8 cellular contexts compared by ENCODE assay signal in the genomic region with DNA sequence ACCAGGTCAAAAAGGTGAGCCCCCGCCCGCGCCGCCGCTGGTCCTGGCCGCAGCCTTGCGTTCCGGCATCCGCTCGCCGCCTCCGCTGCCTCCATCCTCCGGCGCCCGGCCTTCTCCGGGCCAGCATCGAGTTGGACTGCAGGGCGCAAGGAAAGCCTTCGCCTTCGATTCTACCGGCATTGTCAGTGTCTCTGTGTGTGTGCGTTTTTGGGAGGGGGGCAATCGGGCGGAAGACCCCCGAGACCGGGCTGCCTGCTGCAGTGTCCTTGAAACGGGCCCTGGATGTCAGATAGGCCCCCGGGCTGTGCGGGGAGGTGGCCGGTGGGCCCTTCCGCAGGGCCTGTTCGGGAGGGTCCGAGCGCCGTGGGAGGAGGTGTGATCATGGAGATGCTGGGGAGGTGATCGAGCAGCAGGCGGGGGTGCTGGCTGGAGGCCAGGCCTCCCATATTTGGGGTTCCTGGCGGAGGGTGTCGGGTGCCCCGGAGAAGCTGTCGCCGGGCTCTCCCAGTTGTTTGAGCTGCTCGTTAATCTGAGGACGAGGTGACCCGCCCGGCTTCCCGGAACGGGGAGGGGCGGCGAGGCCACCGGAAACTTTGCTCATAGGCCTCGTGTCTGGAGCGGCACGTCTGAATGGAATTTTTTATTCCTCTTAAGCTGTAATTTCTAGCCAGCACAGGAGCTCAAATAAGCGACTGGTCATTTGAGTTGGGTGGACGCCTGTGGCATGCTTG. TPM values are rescaled to one million over a fixed set of nuclear protein-coding genes. Genes with fewer than 3 reads are reported as not detected.
DNase-seq lines count a peak whose midpoint lies in the region; ATAC-seq, FAIRE-seq and TF ChIP-seq lines count a peak whose summit lies in the region.

No MANE protein-coding gene starts in this region.

- H3K4me3 Mint-ChIP-seq in activated CD8-positive, alpha-beta memory T cell treated with anti-CD3 and anti-CD28 coated beads, Interleukin-2, amount 10 ng/mL, durations not matched to agents 7 days and 5 days: peak overlapping the region; percentile 97

- no peak overlapping the region for H3K4ac ChIP-seq in H1 (replicated peaks; ENCODE audit: insufficient read length, low read depth, low read length)

- H3K9me2 ChIP-seq in DOHH2 (replicated peaks; ENCODE audit: control insufficient read depth, low read length): no peaks in the 10 kb centered on the region

- H3K27ac Mint-ChIP-seq in activated CD8-positive, alpha-beta memory T cell treated with anti-CD3 and anti-CD28 coated beads, Interleukin-2, amount 10 ng/mL, durations not matched to agents 7 days and 5 days: peak overlapping the region; percentile 93

- CTCF ChIA-PET in activated CD8-positive, alpha-beta memory T cell treated with anti-CD3 and anti-CD28 coated beads, Interleukin-2, amount 10 ng/mL, durations not matched to agents 7 days and 5 days (lab: Charles Lee): interaction anchor here (0.8 to 4.2 kb wide), 12 partner anchors 8 to 112 kb away, joined by 3 to 24 read pairs (median 4); no protein-coding TSS in a partner anchor
- CTCF ChIA-PET in H1 (lab: Charles Lee; ENCODE audit: partially characterized antibody): interaction anchor here (0.5 to 4.4 kb wide), 9 partner anchors 9 to 690 kb away, joined by 3 to 23 read pairs (median 5); no protein-coding TSS in a partner anchor

- DNase-seq in LNCaP clone FGC (ENCODE audit: low read depth) (no peak), H1 (ENCODE audit: low read depth in 1 of 2, low spot score in 2 of 2) (no peak), NAMALWA (ENCODE audit: low spot score) (no peak)
- DNase-seq in activated CD8-positive, alpha-beta memory T cell treated with anti-CD3 and anti-CD28 coated beads, Interleukin-2, amount 10 ng/mL, durations not matched to agents 7 days and 5 days: peak; percentile 86
- peak; percentile 60 for DNase-seq in stimulated activated CD8-positive, alpha-beta memory T cell treated with anti-CD3 and anti-CD28 coated beads, Interleukin-7, amount 100 ng/mL, for 24 hours (ENCODE audit: low read depth)

- no peak for TF ChIP-seq RAD21 in H1 (IDR thresholded peaks at IDR 0.05 in 1 of 2, conservative IDR thresholded peaks at IDR 0.05 in 1 of 2; ENCODE audit: low read depth in 2 of 2, low read length in 2 of 2)

- no peak for FAIRE-seq in H1 (lab: Jason Lieb, UNC)

- peaks cover 8% of the 10 kb centered on the region for H3K36me3 Mint-ChIP-seq in activated CD8-positive, alpha-beta memory T cell treated with anti-CD3 and anti-CD28 coated beads, Interleukin-2, amount 10 ng/mL, durations not matched to agents 7 days and 5 days

- no peak overlapping the region for H2BK120ac ChIP-seq in H1 (replicated peaks; ENCODE audit: low read depth, low read length)

- H3K9me3 ChIP-seq in DOHH2 (ENCODE audit: control insufficient read depth, insufficient read depth, low read length) (no peaks in the 10 kb centered on the region), H1 (ENCODE audit: insufficient read depth in 2 of 2, low read depth in 1 of 2, low read length in 1 of 2) (no peaks in the 10 kb centered on the region), mucosa of rectum (ENCODE audit: control insufficient read depth in 2 of 2, low read length in 2 of 2) (no peaks in the 10 kb centered on the region)

- H3K23me2 ChIP-seq in H1 (ENCODE audit: low read depth, low read length): peaks cover 9% of the 10 kb centered on the region

- H3K4me1 ChIP-seq in DOHH2 (ENCODE audit: control insufficient read depth, low read length) (peaks cover 30% of the 10 kb centered on the region), H1 (replicated peaks in 1 of 4; ENCODE audit: control insufficient read depth in 3 of 4, insufficient read depth in 4 of 4, low read length in 3 of 4) (peaks cover 16 to 38% (median 24%) of the 10 kb centered on the region in 4 experiments), mucosa of rectum (ENCODE audit: control insufficient read depth in 2 of 2, insufficient read depth in 2 of 2, low read length in 2 of 2) (peaks cover 23 to 29% of the 10 kb centered on the region in 2 donors)

- no peaks in the 10 kb centered on the region for H3K9me3 Mint-ChIP-seq in activated CD8-positive, alpha-beta memory T cell treated with anti-CD3 and anti-CD28 coated beads, Interleukin-2, amount 10 ng/mL, durations not matched to agents 7 days and 5 days (ENCODE audit: low read depth)

- no peak overlapping the region for H3K23ac ChIP-seq in H1 (ENCODE audit: insufficient read length)

- H4K20me1 ChIP-seq in DOHH2 (ENCODE audit: control insufficient read depth, insufficient read depth, low read depth, low read length) (peaks cover 9% of the 10 kb centered on the region; the same call in 1 of the 2 replicates), H1 (replicated peaks in 1 of 2; ENCODE audit: control insufficient read depth in 1 of 2, insufficient read depth in 2 of 2, low read length in 2 of 2) (peaks cover 4 to 14% of the 10 kb centered on the region in 2 experiments)

- POLR2A ChIA-PET in H1 (lab: Charles Lee; ENCODE audit: partially characterized antibody): interaction anchor here (0.7 to 3.4 kb wide), 3 partner anchors 9 to 71 kb away, joined by 3 to 16 read pairs (median 4); no protein-coding TSS in a partner anchor

- peak overlapping the region; percentile 33 for H3K14ac ChIP-seq in H1 (ENCODE audit: insufficient read length)

- 3% methylated on average over 56 of the region's 56 CpGs; no CpG with 5 or more reads in 1 of the 2 experiments for WGBS in H1 (ENCODE audit: extremely low coverage in 1 of 2, insufficient coverage in 1 of 2, insufficient read length in 1 of 2, insufficient replicate concordance in 2 of 2, low coverage in 1 of 2, low lambda C conversion rate in 2 of 2, missing lambda C conversion rate in 1 of 2), 2 experiments

- TF ChIP-seq EP300 in H1 (IDR thresholded peaks at IDR 0.05; ENCODE audit: borderline replicate concordance in 1 of 2, low read depth in 2 of 2, low read length in 2 of 2): no peak

- peak overlapping the region; percentile 50; the same call in 1 of the 2 replicates for H2BK12ac ChIP-seq in H1 (ENCODE audit: low read depth, low read length)

- peak overlapping the region; percentile 36 to 52 (median 38); a peak in 6 of 7 replicates for H3K9ac ChIP-seq in H1 (replicated peaks in 1 of 4; ENCODE audit: extremely low read depth in 1 of 4, low read depth in 3 of 4, low read length in 3 of 4)
- H3K9ac ChIP-seq in mucosa of rectum (ENCODE audit: low read depth in 1 of 2, low read length in 2 of 2): peak overlapping the region; percentile 92 to 98

- no peak for TF ChIP-seq POLR2A in H1 (IDR thresholded peaks at IDR 0.05; ENCODE audit: control extremely low read depth in 1 of 2, low read depth in 2 of 2, low read length in 2 of 2)

- peaks cover 14% of the 10 kb centered on the region; the same call in 1 of the 2 replicates for H3K79me1 ChIP-seq in H1 (ENCODE audit: low read depth, low read length)

- H2BK5ac ChIP-seq in H1 (ENCODE audit: low read depth, low read length): peak overlapping the region; percentile 77; the same call in 1 of the 2 replicates

- peaks cover 54% of the 10 kb centered on the region for H3K79me2 ChIP-seq in DOHH2 (ENCODE audit: control insufficient read depth, low read length)
- H3K79me2 ChIP-seq in H1 (ENCODE audit: control insufficient read depth in 1 of 2, insufficient read depth in 2 of 2, low read length in 2 of 2): peaks cover 40 to 53% of the 10 kb centered on the region in 2 experiments

- H4K5ac ChIP-seq in H1 (ENCODE audit: insufficient read length, low read depth, low read length): peak overlapping the region; percentile 25

- H3K4me2 ChIP-seq in DOHH2 (ENCODE audit: low read length): peak overlapping the region; percentile 92
- H3K4me2 ChIP-seq in H1 (ENCODE audit: insufficient read depth in 1 of 2, low read depth in 2 of 2, low read length in 2 of 2): peak overlapping the region; percentile 82 to 97

- H3K56ac ChIP-seq in H1 (replicated peaks; ENCODE audit: insufficient read length, low read depth, low read length): peak overlapping the region; percentile 86

- no peaks in the 10 kb centered on the region for H3K27me3 ChIP-seq in DOHH2 (ENCODE audit: control insufficient read depth, low read length)
- H3K27me3 ChIP-seq in H1 (replicated peaks in 1 of 4; ENCODE audit: control insufficient read depth in 3 of 4, extremely low read depth in 1 of 4, insufficient read depth in 3 of 4, low read length in 3 of 4): no peaks in the 10 kb centered on the region
- H3K27me3 ChIP-seq in mucosa of rectum (ENCODE audit: control insufficient read depth in 2 of 2, insufficient read depth in 2 of 2, low read length in 2 of 2): no peaks in the 10 kb centered on the region

- H3K4me3 ChIP-seq in DOHH2 (ENCODE audit: low read length) (peak overlapping the region; percentile 88), LNCaP clone FGC (ENCODE audit: low read depth, low read length) (peak overlapping the region; percentile 97), H1 (ENCODE audit: extremely low read depth in 1 of 4, insufficient read depth in 2 of 4, low read depth in 3 of 4, low read length in 4 of 4) (peak overlapping the region; percentile 78 to 98 (median 91)), mucosa of rectum (ENCODE audit: low read length in 2 of 2) (peak overlapping the region; percentile 91 to 92)

- peak; percentile 16 for ATAC-seq in GM21576 (IDR thresholded peaks at IDR 0.05; ENCODE audit: unreplicated experiment)
- ATAC-seq in activated CD8-positive, alpha-beta memory T cell treated with anti-CD3 and anti-CD28 coated beads, Interleukin-2, amount 10 ng/mL, durations not matched to agents 7 days and 5 days: peak; percentile 34

- H2BK15ac ChIP-seq in H1 (ENCODE audit: low read length): no peak overlapping the region

- no peaks in the 10 kb centered on the region; the same call in 1 of the 2 replicates for H3F3A ChIP-seq in DOHH2 (ENCODE audit: control insufficient read depth, insufficient read depth)

- H3K36me3 ChIP-seq in DOHH2 (ENCODE audit: control insufficient read depth, low read length) (peaks cover 8% of the 10 kb centered on the region), H1 (ENCODE audit: control insufficient read depth in 2 of 4, insufficient read depth in 4 of 4, low read length in 3 of 4) (no peaks in the 10 kb centered on the region), mucosa of rectum (ENCODE audit: control insufficient read depth in 2 of 2, insufficient read depth in 2 of 2, low read length in 2 of 2) (no peaks in the 10 kb centered on the region)

- TF ChIP-seq CTCF in DOHH2 (IDR thresholded peaks at IDR 0.05; ENCODE audit: low read depth, low read length, poor library complexity, severe bottlenecking) (no peak), LNCaP clone FGC (IDR thresholded peaks at IDR 0.05; ENCODE audit: control insufficient read depth, extremely low read depth, insufficient read depth) (no peak), H1 (IDR thresholded peaks at IDR 0.05; ENCODE audit: control extremely low read depth in 1 of 3, insufficient read depth in 1 of 3, low read depth in 1 of 3, low read length in 3 of 3) (no peak)

- H2AFZ ChIP-seq in H1 (ENCODE audit: low read length): no peak overlapping the region

- H3K27ac ChIP-seq in DOHH2 (ENCODE audit: low read depth, low read length) (0 out of 2 replicates have a peak overlapping the region, but pooled peaks have one; percentile 12), H1 (ENCODE audit: low read depth, low read length) (peak overlapping the region; percentile 29; the same call in 1 of the 2 replicates), mucosa of rectum (ENCODE audit: low read depth in 2 of 2, low read length in 2 of 2) (peak overlapping the region; percentile 98 to 99)

- no peaks in the 10 kb centered on the region for H3K27me3 Mint-ChIP-seq in activated CD8-positive, alpha-beta memory T cell treated with anti-CD3 and anti-CD28 coated beads, Interleukin-2, amount 10 ng/mL, durations not matched to agents 7 days and 5 days

- H3K4me1 Mint-ChIP-seq in activated CD8-positive, alpha-beta memory T cell treated with anti-CD3 and anti-CD28 coated beads, Interleukin-2, amount 10 ng/mL, durations not matched to agents 7 days and 5 days: peaks cover 53% of the 10 kb centered on the region

- H2AK5ac ChIP-seq in H1 (ENCODE audit: low read depth, low read length): no peak overlapping the region

- H2BK20ac ChIP-seq in H1 (ENCODE audit: low read length): no peak overlapping the region

- peak overlapping the region; percentile 96; the same call in 1 of the 2 replicates for H3K18ac ChIP-seq in H1 (ENCODE audit: extremely low read depth, low read length)

- peak overlapping the region; percentile 83 for H4K91ac ChIP-seq in H1 (replicated peaks; ENCODE audit: insufficient read length, low read length)

- H4K8ac ChIP-seq in H1 (ENCODE audit: extremely low read depth, insufficient read depth, low read length): no peak overlapping the region; the same call in 1 of the 2 replicates

RNA-seq across cellular contexts. Expression of a gene that starts 40.9 kb away (rescaled TPM):
- total RNA-seq in activated CD8-positive, alpha-beta memory T cell treated with anti-CD3 and anti-CD28 coated beads, Interleukin-2, amount 10 ng/mL, durations not matched to agents 7 days and 5 days: 100 to 1,000 TPM; 121 to 135 TPM
- 237 and 247 TPM in 2 replicates for total RNA-seq in H1 (2021; fragmentation: NEBNext Ultra II Directional; extraction: Animal tissue kit (Norgen Biotek cat#: 25700))
- 55.8 and 91.2 TPM in 2 replicates for polyA plus RNA-seq in H1 (2011; rRNA removed)
- 99.9 TPM for polyA plus RNA-seq in H1 (2011; cell fraction: cytosol; rRNA removed)
- 110 TPM for polyA plus RNA-seq in H1 (2011; cell fraction: nucleus; rRNA removed)
- polyA plus RNA-seq in H1 (2012, experiment 1 of 2): 178 to 213 TPM (median 203 TPM) in 4 replicates
- 65.2 TPM for polyA plus RNA-seq in H1 (2012, experiment 2 of 2)
- 115 TPM for polyA plus RNA-seq in H1 (2013, experiment 1 of 2)
- 110 TPM for polyA plus RNA-seq in H1 (2013, experiment 2 of 2)
- 135 and 144 TPM in 2 replicates for polyA minus RNA-seq in H1 (2011; rRNA and poly(A)+ RNA removed)
- polyA minus RNA-seq in H1 (2011; cell fraction: cytosol; rRNA and poly(A)+ RNA removed): 76.1 TPM
- 44.9 TPM for polyA minus RNA-seq in H1 (2011; cell fraction: nucleus; rRNA and poly(A)+ RNA removed)

Comparison
In these comparisons a context has a peak if more than half of its experiments do, and no peak if none do; other contexts are left out.
1. H3K27ac ChIP-seq: peak in every context shown above with its lines; median percentile 98 in mucosa of rectum; 29 in H1; 12 in DOHH2.
2. DNase-seq: peak in activated CD8-positive, alpha-beta memory T cell treated with anti-CD3 and anti-CD28 coated beads, Interleukin-2, amount 10 ng/mL, durations not matched to agents 7 days and 5 days (single experiment) and stimulated activated CD8-positive, alpha-beta memory T cell treated with anti-CD3 and anti-CD28 coated beads, Interleukin-7, amount 100 ng/mL, for 24 hours (single experiment); none in LNCaP clone FGC (single experiment), H1 (0 of 2) and NAMALWA (single experiment).
3. Peak in every context shown above with its lines, with median percentiles within 50 percentile points of each other: H3K4me3 ChIP-seq.